In genomic region chr10:18658992-18659783, GRCh38 we compare ENCODE assay signal across 8 cellular contexts. TPM values are rescaled to one million over a fixed set of nuclear protein-coding genes. Genes with fewer than 3 reads are reported as not detected.
DNase-seq lines count a peak whose midpoint lies in the region; ATAC-seq and TF ChIP-seq lines count a peak whose summit lies in the region.

A gene with protein sequence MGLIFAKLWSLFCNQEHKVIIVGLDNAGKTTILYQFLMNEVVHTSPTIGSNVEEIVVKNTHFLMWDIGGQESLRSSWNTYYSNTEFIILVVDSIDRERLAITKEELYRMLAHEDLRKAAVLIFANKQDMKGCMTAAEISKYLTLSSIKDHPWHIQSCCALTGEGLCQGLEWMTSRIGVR (plus strand): TSS chr10:18659431. CDS start chr10:18659638, 207 bp downstream.

- peak; percentile 89 for ATAC-seq in HG03439 (IDR thresholded peaks at IDR 0.05; ENCODE audit: unreplicated experiment)

- intact Hi-C loops in colonic mucosa (cut with DNase I): no loop called here

- H3K27ac ChIP-seq in colonic mucosa: peak within 1 kb of the TSS; percentile 97

- H3K4me3 ChIP-seq in colonic mucosa: peak within 1 kb of the TSS; percentile 87

- H3K4me1 ChIP-seq in colonic mucosa: peaks cover 12% of the 10 kb centered on the region

- H3K36me3 ChIP-seq in colonic mucosa: no peaks in the 10 kb centered on the region

- peak; percentile 93 for TF ChIP-seq POLR2A in GM19193 (IDR thresholded peaks at IDR 0.05; ENCODE audit: extremely low read depth, insufficient read depth, insufficient read length)

- TF ChIP-seq CTCF in colonic mucosa (IDR thresholded peaks at IDR 0.05): no peak

- H3K9ac ChIP-seq in colonic mucosa (ENCODE audit: low read depth in 2 of 2, low read length in 2 of 2): peak within 1 kb of the TSS; percentile 83 to 92

- no peaks in the 10 kb centered on the region for H3K27me3 ChIP-seq in colonic mucosa

- H3K9me3 ChIP-seq in colonic mucosa: no peaks in the 10 kb centered on the region

- DNase-seq in Ammon's horn (ENCODE audit: low spot score) (peak; percentile 97), NCI-H510A treated with DMSO at 0.1 percent for 48 hours (lab: John Stamatoyannopoulos, UW) (peak; percentile 65), colonic mucosa (peak; percentile 99), kidney tubule cell (ENCODE audit: low spot score) (peak; percentile 98)
- DNase-seq in activated CD4-positive, alpha-beta T cell treated with anti-CD3 and anti-CD28 coated beads for 4 hours: peak; percentile 95 to 96
- DNase-seq in stimulated activated CD4-positive, alpha-beta T cell treated with anti-CD3 and anti-CD28 coated beads, Interleukin-1b, Interleukin-23, amount 100 ng/mL, for 24 hours (ENCODE audit: low read depth in 4 of 4, low spot score in 1 of 4): peak; percentile 88 to 96 (median 92)

RNA-seq across cellular contexts. Expression of the gene that starts here (rescaled TPM):
- total RNA-seq in colonic mucosa: 10 to 100 TPM; 14.0 to 31.2 TPM

Comparison
In these comparisons a context has a peak if more than half of its experiments do, and no peak if none do; other contexts are left out.
1. Peak in every context shown above with its lines: DNase-seq, ATAC-seq, H3K4me3 ChIP-seq and H3K27ac ChIP-seq.